22 cellular contexts compared by ENCODE assay signal in genomic region chr13:93098972-93099371, GRCh38.
DNase-seq lines count a peak whose midpoint lies in the region; ATAC-seq, FAIRE-seq and TF ChIP-seq lines count a peak whose summit lies in the region.
"Had no signal": no experiment of that assay in that cellular context is flagged by ENCODE, and none has a peak within 500 bp of the region (broad histone marks: within the 10 kb centered on the region; RNA-seq: fewer than 3 reads in every experiment).

No MANE protein-coding gene starts in this region.

- H3K4me3 ChIP-seq in hepatocyte, result no peak overlapping the region
- H3K4me3 ChIP-seq in pancreas, result no peak overlapping the region
- H3K4me3 ChIP-seq in H7 (ENCODE audit: insufficient read depth, low read depth, low read length), result no peak overlapping the region
- H3K4me3 ChIP-seq in esophagus squamous epithelium, result no peak overlapping the region
- H3K4me3 ChIP-seq: BLaER1 treated with 17β-estradiol and CSF1 and Interleukin-3, amounts not matched to agents 10 nM and 100 nM; GM23248; HAP-1; PC-9 had no signal

- H3K4me2 ChIP-seq in hepatocyte, result no peak overlapping the region
- H3K4me2 ChIP-seq: BLaER1 treated with 17β-estradiol and CSF1 and Interleukin-3, amounts not matched to agents 10 nM and 100 nM; PC-9 had no signal

- ATAC-seq in pancreas, result peak in 2 of 4 donors; percentile 31 to 40
- no peak for ATAC-seq in HG03097 (IDR thresholded peaks at IDR 0.05; ENCODE audit: low FRiP score, unreplicated experiment)
- ATAC-seq in activated T-helper 17 cell treated with anti-CD3 and anti-CD28 coated beads, Interleukin-2, amount 50 U/mL, for 72 hours (replicated peaks), result no peak

- H3K27me3 Mint-ChIP-seq in activated T-helper 17 cell treated with anti-CD3 and anti-CD28 coated beads, Interleukin-2, amount 50 U/mL, for 72 hours, result no peaks in the 10 kb centered on the region
- H3K27me3 Mint-ChIP-seq: CD4-positive, alpha-beta memory T cell; IgD-negative memory B cell had no signal

- no peak overlapping the region for H3K4me3 Mint-ChIP-seq in activated T-helper 17 cell treated with anti-CD3 and anti-CD28 coated beads, Interleukin-2, amount 50 U/mL, for 72 hours
- H3K4me3 Mint-ChIP-seq: CD4-positive, alpha-beta memory T cell; IgD-negative memory B cell had no signal

- no peaks in the 10 kb centered on the region for H3K79me2 ChIP-seq in hepatocyte

- H2AFZ ChIP-seq in hepatocyte, result no peak overlapping the region
- H2AFZ ChIP-seq: GM23248, PC-9 had no signal

- H4K20me1 ChIP-seq in hepatocyte (ENCODE audit: insufficient read depth, poor library complexity, severe bottlenecking), result no peaks in the 10 kb centered on the region
- H4K20me1 ChIP-seq: BLaER1 treated with 17β-estradiol and CSF1 and Interleukin-3, amounts not matched to agents 10 nM and 100 nM had no signal

- 96% methylated on average over 6 of the region's 6 CpGs for WGBS in hepatocyte (ENCODE audit: low lambda C conversion rate, missing lambda C conversion rate)
- 63 to 75% methylated on average over 6 of the region's 6 CpGs for WGBS in pancreas, 2 donors
- WGBS in esophagus squamous epithelium, 2 donors, result 91 to 94% methylated on average over 6 of the region's 6 CpGs

- no peaks in the 10 kb centered on the region for H3K9me2 ChIP-seq in hepatocyte (replicated peaks; ENCODE audit: insufficient read depth)

- no peak for FAIRE-seq in pancreas (lab: Jason Lieb, UNC)

- H3K4me1 ChIP-seq in hepatocyte (ENCODE audit: insufficient read depth) (peaks cover 4% of the 10 kb centered on the region), pancreas (no peaks in the 10 kb centered on the region), esophagus squamous epithelium (no peaks in the 10 kb centered on the region)
- H3K4me1 ChIP-seq: BLaER1 treated with 17β-estradiol and CSF1 and Interleukin-3, amounts not matched to agents 10 nM and 100 nM; HAP-1 had no signal

- no peak for TF ChIP-seq POLR2A in esophagus squamous epithelium (IDR thresholded peaks at IDR 0.05)

- intact Hi-C loops in pancreas (cut with DNase I) (no loop called here), esophagus squamous epithelium (cut with DNase I) (no loop called here)

- TF ChIP-seq CTCF in hepatocyte (IDR thresholded peaks at IDR 0.05; ENCODE audit: poor library complexity) (no peak), pancreas (IDR thresholded peaks at IDR 0.05) (no peak), esophagus squamous epithelium (IDR thresholded peaks at IDR 0.05) (no peak)

- no peaks in the 10 kb centered on the region for H3K36me3 Mint-ChIP-seq in activated T-helper 17 cell treated with anti-CD3 and anti-CD28 coated beads, Interleukin-2, amount 50 U/mL, for 72 hours (ENCODE audit: low read depth)
- H3K36me3 Mint-ChIP-seq: CD4-positive, alpha-beta memory T cell had no signal

- H3K9me3 Mint-ChIP-seq in activated T-helper 17 cell treated with anti-CD3 and anti-CD28 coated beads, Interleukin-2, amount 50 U/mL, for 72 hours, result no peaks in the 10 kb centered on the region

- no peaks in the 10 kb centered on the region for H3K4me1 Mint-ChIP-seq in activated T-helper 17 cell treated with anti-CD3 and anti-CD28 coated beads, Interleukin-2, amount 50 U/mL, for 72 hours
- H3K4me1 Mint-ChIP-seq: CD4-positive, alpha-beta memory T cell; IgD-negative memory B cell had no signal

- no peak overlapping the region for H3K27ac ChIP-seq in hepatocyte
- H3K27ac ChIP-seq in pancreas, result no peak overlapping the region
- H3K27ac ChIP-seq in esophagus squamous epithelium, result no peak overlapping the region
- H3K27ac ChIP-seq: BLaER1 treated with 17β-estradiol and CSF1 and Interleukin-3, amounts not matched to agents 10 nM and 100 nM; GM23248; PC-9 had no signal

- H3K9me3 ChIP-seq in hepatocyte (ENCODE audit: low read depth), result no peaks in the 10 kb centered on the region
- H3K9me3 ChIP-seq in pancreas, result no peaks in the 10 kb centered on the region
- H3K9me3 ChIP-seq in esophagus squamous epithelium, result peaks cover 0 to 7% (median 0%) of the 10 kb centered on the region in 3 donors
- H3K9me3 ChIP-seq: HAP-1 had no signal

- H3K27ac Mint-ChIP-seq in activated T-helper 17 cell treated with anti-CD3 and anti-CD28 coated beads, Interleukin-2, amount 50 U/mL, for 72 hours, result no peak overlapping the region
- H3K27ac Mint-ChIP-seq: CD4-positive, alpha-beta memory T cell; IgD-negative memory B cell had no signal

- DNase-seq in DMS53 (lab: John Stamatoyannopoulos, UW) (peak; percentile 61), NCI-H69 (lab: John Stamatoyannopoulos, UW) (peak; percentile 35), hepatocyte (ENCODE audit: low spot score) (peak; percentile 35), pancreas (peak in 5 of 6 donors; percentile 3 to 28 (median 16)), H7 (no peak), esophagus squamous epithelium (lab: John Stamatoyannopoulos, UW) (no peak)
- DNase-seq: Calu3; CD4-positive, alpha-beta memory T cell; DMS79; GM23248; NCI-H1417; NCI-H1694 treated with DMSO at 0.1 percent for 48 hours; NCI-H2081 treated with DMSO at 0.1 percent for 48 hours; NCI-H2171 treated with DMSO at 0.1 percent for 48 hours; PC-9; RPMI8226; SHP77 had no signal

- no peaks in the 10 kb centered on the region for H3K27me3 ChIP-seq in hepatocyte
- H3K27me3 ChIP-seq in pancreas, result no peaks in the 10 kb centered on the region
- H3K27me3 ChIP-seq in H7 (ENCODE audit: control insufficient read depth, insufficient read depth, low read length), result no peaks in the 10 kb centered on the region
- H3K27me3 ChIP-seq in esophagus squamous epithelium, result no peaks in the 10 kb centered on the region
- H3K27me3 ChIP-seq: BLaER1 treated with 17β-estradiol and CSF1 and Interleukin-3, amounts not matched to agents 10 nM and 100 nM had no signal

- H3K36me3 ChIP-seq in hepatocyte (replicated peaks; ENCODE audit: insufficient read depth, low read depth) (no peaks in the 10 kb centered on the region), pancreas (no peaks in the 10 kb centered on the region), H7 (replicated peaks; ENCODE audit: control insufficient read depth, insufficient read depth, low read length) (no peaks in the 10 kb centered on the region), esophagus squamous epithelium (no peaks in the 10 kb centered on the region)
- H3K36me3 ChIP-seq: BLaER1 treated with 17β-estradiol and CSF1 and Interleukin-3, amounts not matched to agents 10 nM and 100 nM; HAP-1 had no signal

Comparison
In these comparisons a context has a peak if more than half of its experiments do, and no peak if none do; other contexts are left out.
1. DNase-seq: peak in DMS53 (single experiment), NCI-H69 (single experiment), hepatocyte (single experiment) and pancreas (5 of 6); none in H7 (single experiment) and esophagus squamous epithelium (single experiment).